Comparison of ENCODE assay signal across 27 cellular contexts in the genomic region with DNA sequence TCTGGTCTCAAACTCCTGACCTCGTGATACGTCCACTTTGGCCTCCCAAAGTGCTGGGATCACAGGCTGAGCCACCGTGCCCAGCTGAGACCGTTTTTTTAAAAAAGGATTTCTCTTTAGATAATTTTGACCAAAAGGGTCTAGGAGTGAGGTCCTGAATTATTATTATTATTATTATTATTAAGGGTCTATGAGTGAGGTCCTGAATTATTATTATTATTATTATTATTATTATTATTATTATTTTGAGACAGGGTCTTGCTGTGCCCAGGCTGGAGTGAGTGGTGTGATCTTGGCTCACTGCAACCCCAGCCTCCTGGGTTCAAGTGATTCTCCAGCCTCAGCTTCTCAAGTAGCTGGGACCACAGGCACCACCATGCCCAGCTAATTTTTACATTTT.
"Had no signal": no experiment of that assay in that cellular context is flagged by ENCODE, and none has a peak within 500 bp of the region (broad histone marks: within the 10 kb centered on the region; RNA-seq: fewer than 3 reads in every experiment).

No MANE protein-coding gene starts in this region.

- H3K9me3 ChIP-seq: stomach, suprapubic skin, testis, thoracic aorta, thyroid gland, tibial artery, tibial nerve, transverse colon, upper lobe of left lung, upper lobe of right lung, uterus, vagina had no signal

- H3K27ac Mint-ChIP-seq: stimulated activated effector memory CD8-positive, alpha-beta T cell treated with anti-CD3 and anti-CD28 coated beads, Interleukin-12 subunit alpha, Interleukin-12 subunit beta, amount 100 ng/mL, for 72 hours; stimulated activated memory B cell treated with anti-CD40 and anti-IgM and Interleukin-4, amounts not matched to agents 10 μg/mL and 1 μg/mL and 100 μg/mL, for 72 hours; stimulated activated naive B cell treated with anti-CD40 and anti-IgM and Interleukin-4, amounts not matched to agents 10 μg/mL and 1 μg/mL and 100 μg/mL, for 72 hours; stimulated activated naive CD8-positive, alpha-beta T cell treated with anti-CD3 and anti-CD28 coated beads, Interleukin-15, amount 100 ng/mL, for 72 hours; stimulated activated naive CD8-positive, alpha-beta T cell treated with anti-CD3 and anti-CD28 coated beads, Interleukin-15, Interleukin-2, amounts not matched to agents 100 ng/mL and 50 ng/mL, for 24 hours; type B pancreatic cell had no signal

- H3K4me3 Mint-ChIP-seq: stimulated activated effector memory CD8-positive, alpha-beta T cell treated with anti-CD3 and anti-CD28 coated beads, Interleukin-12 subunit alpha, Interleukin-12 subunit beta, amount 100 ng/mL, for 72 hours; stimulated activated memory B cell treated with anti-CD40 and anti-IgM and Interleukin-4, amounts not matched to agents 10 μg/mL and 1 μg/mL and 100 μg/mL, for 72 hours; stimulated activated naive B cell treated with anti-CD40 and anti-IgM and Interleukin-4, amounts not matched to agents 10 μg/mL and 1 μg/mL and 100 μg/mL, for 72 hours; stimulated activated naive CD8-positive, alpha-beta T cell treated with anti-CD3 and anti-CD28 coated beads, Interleukin-15, amount 100 ng/mL, for 72 hours; stimulated activated naive CD8-positive, alpha-beta T cell treated with anti-CD3 and anti-CD28 coated beads, Interleukin-15, Interleukin-2, amounts not matched to agents 100 ng/mL and 50 ng/mL, for 24 hours; type B pancreatic cell had no signal

- H3K4me1 Mint-ChIP-seq: stimulated activated effector memory CD8-positive, alpha-beta T cell treated with anti-CD3 and anti-CD28 coated beads, Interleukin-12 subunit alpha, Interleukin-12 subunit beta, amount 100 ng/mL, for 72 hours; stimulated activated memory B cell treated with anti-CD40 and anti-IgM and Interleukin-4, amounts not matched to agents 10 μg/mL and 1 μg/mL and 100 μg/mL, for 72 hours; stimulated activated naive B cell treated with anti-CD40 and anti-IgM and Interleukin-4, amounts not matched to agents 10 μg/mL and 1 μg/mL and 100 μg/mL, for 72 hours; stimulated activated naive CD8-positive, alpha-beta T cell treated with anti-CD3 and anti-CD28 coated beads, Interleukin-15, amount 100 ng/mL, for 72 hours had no signal

- H3K9me3 Mint-ChIP-seq: stimulated activated effector memory CD8-positive, alpha-beta T cell treated with anti-CD3 and anti-CD28 coated beads, Interleukin-12 subunit alpha, Interleukin-12 subunit beta, amount 100 ng/mL, for 72 hours; stimulated activated memory B cell treated with anti-CD40 and anti-IgM and Interleukin-4, amounts not matched to agents 10 μg/mL and 1 μg/mL and 100 μg/mL, for 72 hours; stimulated activated naive B cell treated with anti-CD40 and anti-IgM and Interleukin-4, amounts not matched to agents 10 μg/mL and 1 μg/mL and 100 μg/mL, for 72 hours; stimulated activated naive CD8-positive, alpha-beta T cell treated with anti-CD3 and anti-CD28 coated beads, Interleukin-15, amount 100 ng/mL, for 72 hours; stimulated activated naive CD8-positive, alpha-beta T cell treated with anti-CD3 and anti-CD28 coated beads, Interleukin-15, Interleukin-2, amounts not matched to agents 100 ng/mL and 50 ng/mL, for 24 hours; type B pancreatic cell had no signal

- H3K36me3 Mint-ChIP-seq: stimulated activated effector memory CD8-positive, alpha-beta T cell treated with anti-CD3 and anti-CD28 coated beads, Interleukin-12 subunit alpha, Interleukin-12 subunit beta, amount 100 ng/mL, for 72 hours; stimulated activated memory B cell treated with anti-CD40 and anti-IgM and Interleukin-4, amounts not matched to agents 10 μg/mL and 1 μg/mL and 100 μg/mL, for 72 hours; stimulated activated naive B cell treated with anti-CD40 and anti-IgM and Interleukin-4, amounts not matched to agents 10 μg/mL and 1 μg/mL and 100 μg/mL, for 72 hours; type B pancreatic cell had no signal

- H3K27me3 ChIP-seq: stomach, suprapubic skin, testis, thyroid gland, tibial artery, tibial nerve, transverse colon, upper lobe of left lung, upper lobe of right lung, uterus, vagina had no signal

- H3K4me1 ChIP-seq: testis, thyroid gland, tibial artery, tibial nerve, transverse colon, upper lobe of left lung, upper lobe of right lung, uterus, vagina had no signal

- H3K27me3 Mint-ChIP-seq: stimulated activated memory B cell treated with anti-CD40 and anti-IgM and Interleukin-4, amounts not matched to agents 10 μg/mL and 1 μg/mL and 100 μg/mL, for 72 hours; stimulated activated naive B cell treated with anti-CD40 and anti-IgM and Interleukin-4, amounts not matched to agents 10 μg/mL and 1 μg/mL and 100 μg/mL, for 72 hours; stimulated activated naive CD8-positive, alpha-beta T cell treated with anti-CD3 and anti-CD28 coated beads, Interleukin-15, amount 100 ng/mL, for 72 hours; stimulated activated naive CD8-positive, alpha-beta T cell treated with anti-CD3 and anti-CD28 coated beads, Interleukin-15, Interleukin-2, amounts not matched to agents 100 ng/mL and 50 ng/mL, for 24 hours; type B pancreatic cell had no signal

- H3K27ac ChIP-seq: stomach, suprapubic skin, testis, thoracic aorta, thyroid gland, tibial artery, tibial nerve, transverse colon, upper lobe of left lung, upper lobe of right lung, uterus, vagina had no signal

- ATAC-seq: stimulated activated effector memory CD8-positive, alpha-beta T cell treated with anti-CD3 and anti-CD28 coated beads, Interleukin-12 subunit alpha, Interleukin-12 subunit beta, amount 100 ng/mL, for 72 hours; stimulated activated memory B cell treated with anti-CD40 and anti-IgM and Interleukin-4, amounts not matched to agents 10 μg/mL and 1 μg/mL and 100 μg/mL, for 72 hours; stimulated activated naive B cell treated with anti-CD40 and anti-IgM and Interleukin-4, amounts not matched to agents 10 μg/mL and 1 μg/mL and 100 μg/mL, for 72 hours; stimulated activated naive CD8-positive, alpha-beta T cell treated with anti-CD3 and anti-CD28 coated beads, Interleukin-15, amount 100 ng/mL, for 72 hours; stimulated activated naive CD8-positive, alpha-beta T cell treated with anti-CD3 and anti-CD28 coated beads, Interleukin-15, Interleukin-2, amounts not matched to agents 100 U/mL and 50 U/mL, for 24 hours; upper lobe of right lung had no signal

- DNase-seq: stimulated activated CD4-positive, alpha-beta T cell treated with anti-CD3 and anti-CD28 coated beads, Interleukin-2, amount 100 ng/mL, for 48 hours; stimulated activated CD4-positive, alpha-beta T cell treated with anti-CD3 and anti-CD28 coated beads, Interleukin-4, amount 100 ng/mL, for 1 hour; stimulated activated CD4-positive, alpha-beta T cell treated with anti-CD3 and anti-CD28 coated beads, Interleukin-4, amount 100 ng/mL, for 24 hours; stimulated activated CD4-positive, alpha-beta T cell treated with anti-CD3 and anti-CD28 coated beads, Interleukin-4, amount 100 ng/mL, for 4 hours; stimulated activated CD8-positive, alpha-beta memory T cell treated with anti-CD3 and anti-CD28 coated beads, Interleukin-4, amount 100 ng/mL, for 48 hours; stimulated activated naive B cell treated with anti-CD40 and anti-IgM and Interleukin-4, amounts not matched to agents 10 μg/mL and 1 μg/mL and 100 μg/mL, for 72 hours; stimulated activated naive CD4-positive, alpha-beta T cell; stimulated activated naive CD4-positive, alpha-beta T cell treated with Interleukin-2 at 50 U/mL for 16 hours; stimulated activated naive CD8-positive, alpha-beta T cell treated with anti-CD3 and anti-CD28 coated beads, Interleukin-15, amount 100 ng/mL, for 72 hours; stimulated activated naive CD8-positive, alpha-beta T cell treated with anti-CD3 and anti-CD28 coated beads, Interleukin-15, Interleukin-2, amounts not matched to agents 100 U/mL and 50 U/mL, for 24 hours; stomach; substantia nigra; testis; thyroid gland; tibial artery; transverse colon; upper lobe of left lung; uterus had no signal

- H3K4me3 ChIP-seq: stomach, suprapubic skin, testis, thoracic aorta, thyroid gland, tibial artery, tibial nerve, transverse colon, upper lobe of left lung, upper lobe of right lung, uterus, vagina had no signal

- H3K36me3 ChIP-seq: stomach, suprapubic skin, thoracic aorta, thyroid gland, tibial artery, tibial nerve, transverse colon, upper lobe of left lung, upper lobe of right lung, uterus, vagina had no signal
